ENCODE assay signal across 1 cellular context in the genomic region with DNA sequence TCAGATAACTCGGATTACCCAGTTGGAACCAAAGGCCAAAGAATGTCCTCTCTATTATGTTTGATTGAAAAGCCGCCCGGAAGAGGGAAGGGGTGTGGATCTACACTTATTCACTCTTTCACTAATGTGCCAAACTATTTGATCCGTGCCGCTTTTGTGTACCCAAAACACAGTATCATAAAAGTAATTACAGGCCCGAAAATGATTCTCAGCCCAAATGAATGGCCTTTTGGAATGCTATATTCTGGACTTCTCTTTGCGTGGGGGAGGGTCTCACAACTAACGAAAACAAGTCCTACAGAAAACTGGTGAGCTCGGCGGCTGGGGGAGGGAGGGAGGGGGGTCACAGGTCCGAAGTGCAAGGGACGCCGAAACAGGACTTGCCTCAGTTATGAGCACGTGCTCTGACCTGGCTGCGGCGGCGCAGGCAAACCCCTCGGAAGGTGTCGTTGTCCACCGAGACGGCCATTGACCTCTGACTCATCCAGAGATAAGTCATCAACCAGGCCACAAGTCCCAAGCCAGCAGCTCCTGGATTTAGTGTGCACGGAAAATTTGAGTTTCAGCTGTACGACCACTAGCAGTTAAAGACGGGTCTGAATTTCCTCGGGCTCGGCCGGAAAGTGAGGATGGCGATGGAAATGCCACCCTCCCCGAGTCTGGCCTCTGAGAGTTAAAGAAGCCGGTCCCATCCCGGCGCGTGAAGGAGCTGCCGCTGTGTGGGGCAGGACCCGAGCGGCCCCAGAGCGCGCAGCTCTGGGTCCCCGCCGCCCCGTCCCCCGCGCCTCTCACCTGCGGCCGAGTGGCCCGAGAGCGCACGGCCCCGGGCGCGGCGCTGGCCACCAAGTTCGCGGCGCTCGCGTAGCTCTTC.
A peak's percentile ranks its signal among the peaks of the same experiment; 100 is the strongest.
TF ChIP-seq lines count a peak whose summit lies in the region.

No MANE protein-coding gene starts in this region.

TF ChIP-seq in H1, 55 proteins besides CTCF, POLR2A, EP300 and RAD21:
- TF ChIP-seq, protein P1, sequence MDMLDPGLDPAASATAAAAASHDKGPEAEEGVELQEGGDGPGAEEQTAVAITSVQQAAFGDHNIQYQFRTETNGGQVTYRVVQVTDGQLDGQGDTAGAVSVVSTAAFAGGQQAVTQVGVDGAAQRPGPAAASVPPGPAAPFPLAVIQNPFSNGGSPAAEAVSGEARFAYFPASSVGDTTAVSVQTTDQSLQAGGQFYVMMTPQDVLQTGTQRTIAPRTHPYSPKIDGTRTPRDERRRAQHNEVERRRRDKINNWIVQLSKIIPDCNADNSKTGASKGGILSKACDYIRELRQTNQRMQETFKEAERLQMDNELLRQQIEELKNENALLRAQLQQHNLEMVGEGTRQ (IDR thresholded peaks at IDR 0.05; ENCODE audit: low read length), result 0 out of 2 replicates have a peak, but pooled peaks have one; percentile 22
- TF ChIP-seq KDM1A (IDR thresholded peaks at IDR 0.05; ENCODE audit: borderline replicate concordance, low read length) (no peak), ASH2L (IDR thresholded peaks at IDR 0.05; ENCODE audit: low read length) (peak; percentile 94), SIN3A (conservative IDR thresholded peaks at IDR 0.05 in 1 of 2, IDR thresholded peaks at IDR 0.05 in 1 of 2; ENCODE audit: low read depth in 1 of 2, low read length in 2 of 2) (peak in 1 of 2 experiments; percentile 57; a peak in 1 of 4 replicates), CREB1 (IDR thresholded peaks at IDR 0.05) (0 out of 2 replicates have a peak, but pooled peaks have one; percentile 16), JUND (IDR thresholded peaks at IDR 0.05; ENCODE audit: low read length) (peak; percentile 34; the same call in 1 of the 2 replicates), TBP (IDR thresholded peaks at IDR 0.05; ENCODE audit: low read depth, low read length) (no peak), E2F6 (IDR thresholded peaks at IDR 0.05) (peak; percentile 76), CHD2 (IDR thresholded peaks at IDR 0.05; ENCODE audit: low read length) (peak; percentile 30; the same call in 1 of the 2 replicates), GABPA (IDR thresholded peaks at IDR 0.05; ENCODE audit: borderline replicate concordance, insufficient read depth, low read length) (no peak), POLR2AphosphoS5 (IDR thresholded peaks at IDR 0.05; ENCODE audit: low read depth, low read length) (peak; percentile 88), GTF2F1 (IDR thresholded peaks at IDR 0.05; ENCODE audit: borderline replicate concordance, low read depth, low read length) (0 out of 2 replicates have a peak, but pooled peaks have one; percentile 32), YY1 (IDR thresholded peaks at IDR 0.05; ENCODE audit: low read depth, low read length) (peak; percentile 61), TAF1 (IDR thresholded peaks at IDR 0.05; ENCODE audit: low read depth, low read length) (peak; percentile 68)
- TF ChIP-seq, protein P2, sequence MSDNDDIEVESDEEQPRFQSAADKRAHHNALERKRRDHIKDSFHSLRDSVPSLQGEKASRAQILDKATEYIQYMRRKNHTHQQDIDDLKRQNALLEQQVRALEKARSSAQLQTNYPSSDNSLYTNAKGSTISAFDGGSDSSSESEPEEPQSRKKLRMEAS (IDR thresholded peaks at IDR 0.05), result peak; percentile 97
